Comparison of ENCODE assay signal across 33 cellular contexts in the genomic region with DNA sequence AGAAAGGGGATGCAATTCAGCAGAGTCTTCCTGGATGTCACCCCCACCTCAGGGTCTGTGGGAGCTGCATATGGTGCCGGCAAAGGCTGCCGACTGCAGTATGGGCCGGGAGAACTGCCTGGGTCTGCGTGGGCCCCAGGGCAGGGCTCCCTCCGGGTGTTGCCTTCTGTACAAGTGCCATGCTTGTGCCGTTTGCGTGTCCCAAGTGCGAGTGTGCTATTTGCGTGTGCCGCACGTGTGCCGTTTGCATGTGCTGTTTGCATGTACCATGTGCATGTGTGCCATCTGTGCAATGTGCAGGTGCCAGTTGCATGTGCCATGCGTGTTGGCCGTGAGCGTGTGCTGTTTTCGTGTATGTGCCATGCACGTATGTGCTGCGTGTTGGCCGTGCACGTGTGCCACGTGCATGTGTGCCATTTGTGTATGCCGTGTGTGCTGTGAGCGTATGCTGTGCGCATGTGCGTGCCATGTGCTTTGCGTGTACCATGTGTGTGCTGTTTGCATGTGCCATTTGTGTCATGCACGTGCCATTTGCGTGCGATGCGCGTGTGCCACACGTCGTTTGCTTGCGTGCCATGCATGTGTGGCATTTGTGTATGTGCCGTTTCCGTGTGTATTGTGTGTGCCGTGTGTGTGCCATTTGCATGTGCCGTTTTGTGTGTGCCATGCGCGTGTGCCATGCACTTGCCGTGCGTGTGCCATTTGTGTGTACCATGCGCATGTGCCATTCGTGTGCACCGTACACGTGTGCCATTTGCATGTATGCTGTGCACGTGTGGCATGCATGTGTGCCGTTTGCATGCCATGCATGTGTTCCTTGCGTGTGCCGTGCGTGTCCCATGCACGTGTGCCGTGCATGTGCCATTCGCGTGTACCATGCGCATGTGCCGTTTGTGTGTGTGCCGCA. TPM values are rescaled to one million over a fixed set of nuclear protein-coding genes. Genes with fewer than 3 reads are reported as not detected.
DNase-seq lines count a peak whose midpoint lies in the region; ATAC-seq, FAIRE-seq and TF ChIP-seq lines count a peak whose summit lies in the region.
"Had no signal": no experiment of that assay in that cellular context is flagged by ENCODE, and none has a peak within 500 bp of the region (broad histone marks: within the 10 kb centered on the region; RNA-seq: fewer than 3 reads in every experiment).

No MANE protein-coding gene starts in this region.

- CTCF ChIA-PET in RWPE1 (lab: Yijun Ruan, JAX): no interaction called here

- POLR2A ChIA-PET in RWPE1 (lab: Yijun Ruan, JAX; ENCODE audit: low non-redundant PET): no interaction called here

- H3K36me3 ChIP-seq in right lobe of liver: peaks cover 0 to 17% (median 4%) of the 10 kb centered on the region in 4 donors
- H3K36me3 ChIP-seq: pancreas had no signal

- peak; percentile 16 for TF ChIP-seq POLR2A in right lobe of liver (IDR thresholded peaks at IDR 0.05)

- peak; percentile 87 for FAIRE-seq in urothelium cell line (lab: Jason Lieb, UNC)
- FAIRE-seq: colon, G401.6, pancreas, TTC549 had no signal

- H3K27me3 Mint-ChIP-seq in activated T-cell treated with anti-CD3 and anti-CD28 coated beads, Interleukin-2, amount 50 U/mL, for 24 hours: no peaks in the 10 kb centered on the region
- H3K27me3 Mint-ChIP-seq: activated CD8-positive, alpha-beta T cell treated with anti-CD3 and anti-CD28 coated beads for 36 hours; CD8-positive, alpha-beta memory T cell; naive B cell; stimulated activated memory B cell treated with anti-CD40 and anti-IgM and Interleukin-4, amounts not matched to agents 10 μg/mL and 1 μg/mL and 100 μg/mL, for 72 hours had no signal

- H3K27ac ChIP-seq in RWPE1: peak overlapping the region; percentile 89
- H3K27ac ChIP-seq in right lobe of liver: no peak overlapping the region
- H3K27ac ChIP-seq: esophagus muscularis mucosa, pancreas had no signal

- H3K4me1 Mint-ChIP-seq in activated T-cell treated with anti-CD3 and anti-CD28 coated beads, Interleukin-2, amount 50 U/mL, for 24 hours (ENCODE audit: low read depth): peaks cover 16% of the 10 kb centered on the region

- intact Hi-C loops in right lobe of liver (cut with DNase I): no loop called here

- H3K9me3 ChIP-seq in right lobe of liver: no peaks in the 10 kb centered on the region
- H3K9me3 ChIP-seq: esophagus muscularis mucosa, pancreas, spleen had no signal

- TF ChIP-seq CTCF in RWPE1 (conservative IDR thresholded peaks at IDR 0.05; ENCODE audit: low read depth) (no peak), right lobe of liver (IDR thresholded peaks at IDR 0.05) (no peak)

- peaks cover 0 to 16% (median 3%) of the 10 kb centered on the region in 4 donors for H3K4me1 ChIP-seq in right lobe of liver

- H3K9me3 Mint-ChIP-seq in activated T-cell treated with anti-CD3 and anti-CD28 coated beads, Interleukin-2, amount 50 U/mL, for 24 hours: no peaks in the 10 kb centered on the region
- H3K9me3 Mint-ChIP-seq: activated CD8-positive, alpha-beta T cell treated with anti-CD3 and anti-CD28 coated beads for 36 hours; CD8-positive, alpha-beta memory T cell; immature natural killer cell; naive B cell; stimulated activated memory B cell treated with anti-CD40 and anti-IgM and Interleukin-4, amounts not matched to agents 10 μg/mL and 1 μg/mL and 100 μg/mL, for 72 hours had no signal

- no peaks in the 10 kb centered on the region for H3K27me3 ChIP-seq in right lobe of liver
- H3K27me3 ChIP-seq: esophagus muscularis mucosa, pancreas, spleen had no signal

- no peak overlapping the region for H3K4me3 ChIP-seq in right lobe of liver
- H3K4me3 ChIP-seq: esophagus muscularis mucosa, pancreas, spleen had no signal

- 88% methylated on average over 32 of the region's 58 CpGs for WGBS in right lobe of liver (ENCODE audit: insufficient coverage, low coverage, low lambda C conversion rate, missing lambda C conversion rate)

- peak overlapping the region; percentile 52 for H3K27ac Mint-ChIP-seq in activated T-cell treated with anti-CD3 and anti-CD28 coated beads, Interleukin-2, amount 50 U/mL, for 24 hours
- H3K27ac Mint-ChIP-seq: activated CD8-positive, alpha-beta T cell treated with anti-CD3 and anti-CD28 coated beads for 36 hours; naive B cell; stimulated activated memory B cell treated with anti-CD40 and anti-IgM and Interleukin-4, amounts not matched to agents 10 μg/mL and 1 μg/mL and 100 μg/mL, for 72 hours had no signal

- H3K4me3 Mint-ChIP-seq in activated T-cell treated with anti-CD3 and anti-CD28 coated beads, Interleukin-2, amount 50 U/mL, for 24 hours: no peak overlapping the region
- H3K4me3 Mint-ChIP-seq: activated CD8-positive, alpha-beta T cell treated with anti-CD3 and anti-CD28 coated beads for 36 hours; immature natural killer cell; stimulated activated memory B cell treated with anti-CD40 and anti-IgM and Interleukin-4, amounts not matched to agents 10 μg/mL and 1 μg/mL and 100 μg/mL, for 72 hours had no signal

- no peak for DNase-seq in activated T-cell treated with anti-CD3 and anti-CD28 coated beads, Interleukin-2, amount 50 U/mL, for 24 hours
- DNase-seq in activated T-cell treated with anti-CD3 and anti-CD28 coated beads, Interleukin-2, amount 50 U/mL, for 48 hours: no peak
- DNase-seq in RWPE1 (ENCODE audit: low spot score) (no peak), right lobe of liver (no peak), urothelium cell line (ENCODE audit: low spot score) (no peak), cerebellum (ENCODE audit: low spot score) (no peak), NCI-H82 (lab: John Stamatoyannopoulos, UW) (no peak)
- DNase-seq: 8988T; activated CD4-positive, alpha-beta T cell treated with anti-CD3 and anti-CD28 coated beads for 1 hour; activated CD8-positive, alpha-beta T cell treated with anti-CD3 and anti-CD28 coated beads for 36 hours; activated gamma-delta T cell treated with Interleukin-2 at 50 U/mL for 16 hours; activated T-cell treated with anti-CD3 and anti-CD28 coated beads for 4 hours; CD8-positive, alpha-beta memory T cell; DMS153; effector memory CD4-positive, alpha-beta T cell; foreskin melanocyte; hippocampal formation; immature natural killer cell; KBM-7; MM.1S; naive B cell; NCI-H1436; pancreas; spleen; stimulated activated CD4-positive, alpha-beta T cell treated with anti-CD3 and anti-CD28 coated beads, Interleukin-2, amount 100 ng/mL, for 48 hours had no signal

- H3K36me3 Mint-ChIP-seq in activated T-cell treated with anti-CD3 and anti-CD28 coated beads, Interleukin-2, amount 50 U/mL, for 24 hours (ENCODE audit: low read depth): peaks cover 10% of the 10 kb centered on the region
- H3K36me3 Mint-ChIP-seq: immature natural killer cell, naive B cell had no signal

- ATAC-seq in right lobe of liver (no peak), GM18868 (IDR thresholded peaks at IDR 0.05; ENCODE audit: unreplicated experiment) (no peak)
- ATAC-seq: activated CD8-positive, alpha-beta T cell treated with anti-CD3 and anti-CD28 coated beads for 36 hours; Panc1; pancreas; stimulated activated memory B cell treated with anti-CD40 and anti-IgM and Interleukin-4, amounts not matched to agents 10 μg/mL and 1 μg/mL and 100 μg/mL, for 72 hours had no signal

RNA-seq across cellular contexts. Expression of gene TAS1R3, which starts 1.5 kb away (rescaled TPM):
- total RNA-seq in right lobe of liver (1 to 10 TPM in 2 of 6 experiments, under 1 TPM in 4; 0.10 to 2.7 (median 0.33) TPM), cerebellum (0.73 TPM)
- total RNA-seq: SK-MEL-5 had no signal

RNA-seq across cellular contexts. Expression of gene CPTP, which starts 5.0 kb away (rescaled TPM):
- total RNA-seq in right lobe of liver: 10 to 100 TPM; 26.9 to 57.7 (median 33.1) TPM
- 10.6 TPM for total RNA-seq in cerebellum

RNA-seq across cellular contexts. Expression of gene INTS11, which starts 5.1 kb away (rescaled TPM):
- total RNA-seq in right lobe of liver (10 to 100 TPM; 35.1 to 52.4 (median 43.5) TPM), cerebellum (47.8 TPM)

RNA-seq across cellular contexts. Expression of gene DVL1, which starts 19.7 kb away (rescaled TPM):
- total RNA-seq in right lobe of liver: 10 to 100 TPM; 32.7 to 54.6 (median 41.2) TPM
- 46.0 TPM for total RNA-seq in cerebellum

RNA-seq across cellular contexts. Expression of gene PUSL1, which starts 21.2 kb away (rescaled TPM):
- 10 to 100 TPM in 2 of 6 experiments, 1 to 10 TPM in 4; 5.6 to 21.6 (median 8.4) TPM for total RNA-seq in right lobe of liver
- total RNA-seq in cerebellum: 10.5 TPM
